Comparison of ENCODE assay signal across 26 cellular contexts in the genomic region with DNA sequence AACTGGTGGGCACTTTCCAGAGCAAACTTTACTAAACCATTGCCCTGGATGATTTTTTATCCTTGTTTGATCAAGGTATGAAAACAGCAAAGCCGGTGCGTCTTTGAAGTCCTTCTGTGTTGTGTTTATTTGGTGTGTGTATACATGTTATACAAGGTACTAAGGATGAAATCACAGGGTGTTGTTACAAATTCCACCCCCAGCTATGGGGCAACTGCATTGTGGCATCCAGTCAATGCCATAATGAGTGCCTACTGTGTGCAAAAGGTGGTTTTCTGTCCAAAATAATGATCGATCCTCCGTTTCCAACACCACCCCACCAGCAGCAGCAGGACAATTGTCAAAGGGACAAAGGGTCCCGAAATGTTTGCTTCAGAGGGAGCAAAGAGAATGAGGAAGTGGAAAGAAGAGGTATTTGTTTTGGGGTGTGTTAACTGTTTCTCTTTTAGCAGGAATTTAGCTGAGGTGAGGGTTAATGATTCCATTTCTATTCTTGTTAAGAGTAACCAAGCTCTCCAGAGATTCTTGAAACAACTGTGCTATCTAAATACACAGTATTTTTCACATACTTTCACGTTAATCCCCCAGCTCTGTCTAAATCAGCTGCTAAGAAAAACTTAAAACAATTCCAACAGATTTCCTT.
DNase-seq lines count a peak whose midpoint lies in the region; ATAC-seq, FAIRE-seq and TF ChIP-seq lines count a peak whose summit lies in the region.
"Had no signal": no experiment of that assay in that cellular context is flagged by ENCODE, and none has a peak within 500 bp of the region (broad histone marks: within the 10 kb centered on the region; RNA-seq: fewer than 3 reads in every experiment).

No MANE protein-coding gene starts in this region.

- H3K9me3 ChIP-seq in GM23248 (ENCODE audit: low read depth) (no peaks in the 10 kb centered on the region), astrocyte (ENCODE audit: insufficient read depth, low read depth, low read length) (no peaks in the 10 kb centered on the region), mesenchymal stem cell (ENCODE audit: control insufficient read depth, low read length) (no peaks in the 10 kb centered on the region)
- H3K9me3 ChIP-seq: MG63 had no signal

- H3K27ac ChIP-seq in GM23248 (peak overlapping the region; percentile 85; the same call in 1 of the 2 replicates), astrocyte (ENCODE audit: low read depth, low read length) (no peak overlapping the region), mesenchymal stem cell (ENCODE audit: low read length, poor library complexity, severe bottlenecking) (peak overlapping the region; percentile 31)
- H3K27ac ChIP-seq: SK-N-MC, spleen had no signal

- peak overlapping the region in 1 of 2 experiments; percentile 3 for H3K4ac ChIP-seq in mesenchymal stem cell (ENCODE audit: low read depth in 1 of 2, low read length in 2 of 2)

- H3K27ac Mint-ChIP-seq in astrocyte (ENCODE audit: unreplicated experiment) = peak overlapping the region; percentile 1
- peak overlapping the region; percentile 47 for H3K27ac Mint-ChIP-seq in stimulated activated naive B cell treated with anti-CD40 and anti-IgM and Interleukin-4, amounts not matched to agents 10 μg/mL and 1 μg/mL and 100 μg/mL, for 72 hours
- H3K27ac Mint-ChIP-seq: activated CD8-positive, alpha-beta T cell treated with anti-CD3 and anti-CD28 coated beads, Interleukin-2, amount 10 ng/mL, durations not matched to agents 7 days and 5 days; activated naive CD4-positive, alpha-beta T cell treated with anti-CD3 and anti-CD28 coated beads, Interleukin-2, amount 10 ng/mL, durations not matched to agents 7 days and 5 days; CD8-positive, alpha-beta T cell; effector memory CD8-positive, alpha-beta T cell; naive thymus-derived CD8-positive, alpha-beta T cell had no signal

- no peaks in the 10 kb centered on the region for H4K20me1 ChIP-seq in GM23248 (ENCODE audit: insufficient read depth)
- no peaks in the 10 kb centered on the region for H4K20me1 ChIP-seq in astrocyte (ENCODE audit: insufficient read depth, low read length)

- H3K4me1 ChIP-seq in GM23248 (ENCODE audit: insufficient read depth) (peaks cover 39% of the 10 kb centered on the region), astrocyte (ENCODE audit: insufficient read depth, low read length) (peaks cover 31% of the 10 kb centered on the region), mesenchymal stem cell (ENCODE audit: control insufficient read depth, insufficient read depth, low read depth, low read length) (peaks cover 3% of the 10 kb centered on the region)

- H3K14ac ChIP-seq in mesenchymal stem cell (ENCODE audit: low read length in 2 of 2) = no peak overlapping the region

- TF ChIP-seq CTCF in astrocyte (IDR thresholded peaks at IDR 0.05; ENCODE audit: insufficient read depth, low read depth, low read length) = no peak

- no peak overlapping the region for H2BK120ac ChIP-seq in mesenchymal stem cell (ENCODE audit: low read depth, low read length)

- peak overlapping the region; percentile 37 to 75 for H2BK12ac ChIP-seq in mesenchymal stem cell (ENCODE audit: low read length in 2 of 2)

- DNase-seq in GM23248 (no peak), astrocyte (ENCODE audit: low read depth) (no peak), mesenchymal stem cell (no peak), GF-D8 (lab: John Stamatoyannopoulos, UW) (no peak), NCI-H1105 treated with DMSO at 0.1 percent for 48 hours (lab: John Stamatoyannopoulos, UW) (no peak)
- DNase-seq in stimulated activated naive B cell treated with anti-CD40 and anti-IgM and Interleukin-4, amounts not matched to agents 10 μg/mL and 1 μg/mL and 100 μg/mL, for 72 hours = no peak
- DNase-seq: activated CD4-positive, CD25-positive, alpha-beta regulatory T cell; activated CD8-positive, alpha-beta T cell treated with anti-CD3 and anti-CD28 coated beads, Interleukin-2, amount 10 ng/mL, durations not matched to agents 7 days and 5 days; activated naive CD4-positive, alpha-beta T cell treated with anti-CD3 and anti-CD28 coated beads, Interleukin-2, amount 10 ng/mL, durations not matched to agents 7 days and 5 days; activated T-cell treated with anti-CD3 and anti-CD28 coated beads, Interleukin-2, amount 50 U/mL, for 48 hours; CD8-positive, alpha-beta T cell; cerebellar nuclear complex; effector memory CD8-positive, alpha-beta T cell; GOT3; hippocampal formation; kidney; naive thymus-derived CD8-positive, alpha-beta T cell; NCI-H187; posterior cingulate gyrus; spleen; stimulated activated CD4-positive, alpha-beta T cell treated with anti-CD3 and anti-CD28 coated beads, Interleukin-4, amount 100 ng/mL, for 4 hours; T-helper 9 cell had no signal

- H3K4me3 ChIP-seq in GM23248 = no peak overlapping the region
- no peak overlapping the region for H3K4me3 ChIP-seq in astrocyte (ENCODE audit: insufficient read depth, low read depth, low read length)
- H3K4me3 ChIP-seq in mesenchymal stem cell (ENCODE audit: insufficient read depth in 1 of 2, low read depth in 1 of 2, low read length in 2 of 2) = no peak overlapping the region
- H3K4me3 ChIP-seq: MG63, SK-N-MC, spleen had no signal

- peak overlapping the region in 1 of 2 experiments; percentile 76 for H3K18ac ChIP-seq in mesenchymal stem cell (ENCODE audit: low read depth in 1 of 2, low read length in 2 of 2)

- H3K27me3 ChIP-seq in GM23248 (replicated peaks; ENCODE audit: insufficient read depth) = no peaks in the 10 kb centered on the region
- H3K27me3 ChIP-seq in astrocyte (ENCODE audit: insufficient read depth, low read length) = no peaks in the 10 kb centered on the region
- no peaks in the 10 kb centered on the region for H3K27me3 ChIP-seq in mesenchymal stem cell (ENCODE audit: control insufficient read depth in 1 of 2, insufficient read depth in 1 of 2, low read length in 2 of 2)
- H3K27me3 ChIP-seq: MG63, spleen had no signal

- no peak overlapping the region for H2BK5ac ChIP-seq in mesenchymal stem cell (ENCODE audit: low read depth, low read length, poor library complexity, severe bottlenecking)

- 97% methylated on average over 6 of the region's 6 CpGs for WGBS in GM23248 (ENCODE audit: low coverage in 1 of 2, low lambda C conversion rate in 2 of 2, missing lambda C conversion rate in 2 of 2), 2 experiments
- WGBS in mesenchymal stem cell = 100% methylated on average over 5 of the region's 6 CpGs

- no peaks in the 10 kb centered on the region for H3K36me3 ChIP-seq in GM23248 (ENCODE audit: low read depth)
- no peaks in the 10 kb centered on the region for H3K36me3 ChIP-seq in astrocyte (ENCODE audit: insufficient read depth, low read length)
- H3K36me3 ChIP-seq in mesenchymal stem cell (ENCODE audit: control insufficient read depth in 1 of 2, insufficient read depth in 2 of 2, low read depth in 1 of 2, low read length in 2 of 2) = no peaks in the 10 kb centered on the region
- H3K36me3 ChIP-seq: MG63, spleen had no signal

- H3K36me3 Mint-ChIP-seq in astrocyte (ENCODE audit: low read depth, unreplicated experiment) = no peaks in the 10 kb centered on the region
- H3K36me3 Mint-ChIP-seq in stimulated activated naive B cell treated with anti-CD40 and anti-IgM and Interleukin-4, amounts not matched to agents 10 μg/mL and 1 μg/mL and 100 μg/mL, for 72 hours = peaks cover 2 to 4% of the 10 kb centered on the region in 2 donors
- H3K36me3 Mint-ChIP-seq: activated naive CD4-positive, alpha-beta T cell treated with anti-CD3 and anti-CD28 coated beads, Interleukin-2, amount 10 ng/mL, durations not matched to agents 7 days and 5 days; CD8-positive, alpha-beta T cell; naive thymus-derived CD8-positive, alpha-beta T cell had no signal

- no peak for ATAC-seq in stimulated activated naive B cell treated with anti-CD40 and anti-IgM and Interleukin-4, amounts not matched to agents 10 μg/mL and 1 μg/mL and 100 μg/mL, for 72 hours (replicated peaks)
- no peak for ATAC-seq in HG02798 (IDR thresholded peaks at IDR 0.05; ENCODE audit: poor library complexity, unreplicated experiment)
- ATAC-seq: activated CD8-positive, alpha-beta T cell treated with anti-CD3 and anti-CD28 coated beads, Interleukin-2, amount 10 ng/mL, durations not matched to agents 7 days and 5 days; CD8-positive, alpha-beta T cell; effector memory CD8-positive, alpha-beta T cell; naive thymus-derived CD8-positive, alpha-beta T cell had no signal

- H3K4me2 ChIP-seq in GM23248 (ENCODE audit: unreplicated experiment) = no peak overlapping the region
- H3K4me2 ChIP-seq in astrocyte (ENCODE audit: low read length) = peak overlapping the region; percentile 80
- H3K4me2 ChIP-seq in mesenchymal stem cell (ENCODE audit: low read length, poor library complexity, severe bottlenecking) = no peak overlapping the region

- peak; percentile 5 for FAIRE-seq in astrocyte (lab: Jason Lieb, UNC)
- FAIRE-seq: GM18507, kidney had no signal

- no peak overlapping the region for H3K9ac ChIP-seq in GM23248
- no peak overlapping the region for H3K9ac ChIP-seq in astrocyte (ENCODE audit: low read length)
- H3K9ac ChIP-seq in mesenchymal stem cell (ENCODE audit: low read length) = no peak overlapping the region

- H4K8ac ChIP-seq in mesenchymal stem cell (ENCODE audit: low read length) = no peak overlapping the region

- no peaks in the 10 kb centered on the region for H3K79me1 ChIP-seq in mesenchymal stem cell (replicated peaks; ENCODE audit: low read length, poor library complexity, severe bottlenecking)

- H2AFZ ChIP-seq in GM23248 (peak overlapping the region; percentile 30; the same call in 1 of the 2 replicates), astrocyte (ENCODE audit: low read depth, low read length) (peak overlapping the region; percentile 37), mesenchymal stem cell (ENCODE audit: low read depth, low read length) (no peak overlapping the region)

- peak overlapping the region; percentile 23 for H4K91ac ChIP-seq in mesenchymal stem cell (ENCODE audit: low read length)

- no peak overlapping the region for H3K23ac ChIP-seq in mesenchymal stem cell (ENCODE audit: low read length in 2 of 2)

- H2AK5ac ChIP-seq in mesenchymal stem cell (ENCODE audit: low read length, severe bottlenecking) = no peak overlapping the region

- no peak overlapping the region for H2BK15ac ChIP-seq in mesenchymal stem cell (ENCODE audit: low read depth, poor library complexity, severe bottlenecking)

- peaks cover 35% of the 10 kb centered on the region for H3F3A ChIP-seq in GM23248 (ENCODE audit: insufficient read depth)

- H3K79me2 ChIP-seq in GM23248 (ENCODE audit: insufficient read depth) = no peaks in the 10 kb centered on the region
- no peaks in the 10 kb centered on the region for H3K79me2 ChIP-seq in astrocyte (ENCODE audit: insufficient read depth, low read length)

- no peaks in the 10 kb centered on the region for H3K9me3 Mint-ChIP-seq in astrocyte (ENCODE audit: unreplicated experiment)
- H3K9me3 Mint-ChIP-seq in stimulated activated naive B cell treated with anti-CD40 and anti-IgM and Interleukin-4, amounts not matched to agents 10 μg/mL and 1 μg/mL and 100 μg/mL, for 72 hours = peaks cover 1 to 3% of the 10 kb centered on the region in 2 donors

- H3K9me2 ChIP-seq in GM23248 (ENCODE audit: insufficient read depth) = no peaks in the 10 kb centered on the region

- in situ Hi-C loops in GM23248 (cut with MboI) = loop anchor here (25.0 kb wide), 1 partner anchor 571 kb away; a partner anchor contains a TSS

- H3K27me3 Mint-ChIP-seq in astrocyte (ENCODE audit: low read depth, unreplicated experiment) = peaks cover 7% of the 10 kb centered on the region
- peaks cover 6 to 10% of the 10 kb centered on the region in 2 donors for H3K27me3 Mint-ChIP-seq in stimulated activated naive B cell treated with anti-CD40 and anti-IgM and Interleukin-4, amounts not matched to agents 10 μg/mL and 1 μg/mL and 100 μg/mL, for 72 hours
- H3K27me3 Mint-ChIP-seq: activated naive CD4-positive, alpha-beta T cell treated with anti-CD3 and anti-CD28 coated beads, Interleukin-2, amount 10 ng/mL, durations not matched to agents 7 days and 5 days; effector memory CD8-positive, alpha-beta T cell had no signal

- peaks cover 11% of the 10 kb centered on the region for H3K4me1 Mint-ChIP-seq in astrocyte (ENCODE audit: low read depth, unreplicated experiment)
- no peaks in the 10 kb centered on the region for H3K4me1 Mint-ChIP-seq in stimulated activated naive B cell treated with anti-CD40 and anti-IgM and Interleukin-4, amounts not matched to agents 10 μg/mL and 1 μg/mL and 100 μg/mL, for 72 hours
- H3K4me1 Mint-ChIP-seq: activated naive CD4-positive, alpha-beta T cell treated with anti-CD3 and anti-CD28 coated beads, Interleukin-2, amount 10 ng/mL, durations not matched to agents 7 days and 5 days; naive thymus-derived CD8-positive, alpha-beta T cell had no signal

- no peak overlapping the region for H3K4me3 Mint-ChIP-seq in astrocyte (ENCODE audit: unreplicated experiment)
- no peak overlapping the region for H3K4me3 Mint-ChIP-seq in stimulated activated naive B cell treated with anti-CD40 and anti-IgM and Interleukin-4, amounts not matched to agents 10 μg/mL and 1 μg/mL and 100 μg/mL, for 72 hours
- H3K4me3 Mint-ChIP-seq: activated CD8-positive, alpha-beta T cell treated with anti-CD3 and anti-CD28 coated beads, Interleukin-2, amount 10 ng/mL, durations not matched to agents 7 days and 5 days; activated naive CD4-positive, alpha-beta T cell treated with anti-CD3 and anti-CD28 coated beads, Interleukin-2, amount 10 ng/mL, durations not matched to agents 7 days and 5 days; CD8-positive, alpha-beta T cell; effector memory CD8-positive, alpha-beta T cell; naive thymus-derived CD8-positive, alpha-beta T cell had no signal
